Comparison of ENCODE assay signal across 2 cellular contexts in genomic region chr12:64608901-64609542, GRCh38.
TF ChIP-seq lines count a peak whose summit lies in the region.

No MANE protein-coding gene starts in this region.

TF ChIP-seq in SK-N-SH, 30 proteins besides CTCF, POLR2A, EP300 and RAD21 (continued from another document):
- peak; percentile 85 for TF ChIP-seq USF1 (IDR thresholded peaks at IDR 0.05; ENCODE audit: borderline replicate concordance, low read depth)
- TF ChIP-seq MEF2A (IDR thresholded peaks at IDR 0.05; ENCODE audit: borderline replicate concordance, low read depth), result no peak
- TF ChIP-seq JUND (IDR thresholded peaks at IDR 0.05), result 0 out of 2 replicates have a peak, but pooled peaks have one; percentile 25
- TF ChIP-seq IRF3 (IDR thresholded peaks at IDR 0.05; ENCODE audit: low read depth, low read length), result no peak
- no peak for TF ChIP-seq GATA2 (CRISPR knock-in tag; IDR thresholded peaks at IDR 0.05)
- no peak for TF ChIP-seq NRF1 (IDR thresholded peaks at IDR 0.05; ENCODE audit: low read depth, low read length)
- TF ChIP-seq RFX5 (IDR thresholded peaks at IDR 0.05; ENCODE audit: low read length), result no peak
- no peak; the same call in 1 of the 2 replicates for TF ChIP-seq SMC3 (IDR thresholded peaks at IDR 0.05; ENCODE audit: low read depth, low read length)
- 0 out of 2 replicates have a peak, but pooled peaks have one; percentile 30 for TF ChIP-seq SIN3A (IDR thresholded peaks at IDR 0.05; ENCODE audit: borderline replicate concordance, low read depth, low read length)
- no peak for TF ChIP-seq PBX3 (IDR thresholded peaks at IDR 0.05)
- no peak for TF ChIP-seq FOXM1 (IDR thresholded peaks at IDR 0.05; ENCODE audit: low read depth)
- TF ChIP-seq MAX (IDR thresholded peaks at IDR 0.05; ENCODE audit: low read depth), result peak; percentile 38; the same call in 1 of the 2 replicates
- TF ChIP-seq MXI1 (IDR thresholded peaks at IDR 0.05; ENCODE audit: low read depth, low read length), result no peak
- no peak for TF ChIP-seq NFIC (IDR thresholded peaks at IDR 0.05; ENCODE audit: borderline replicate concordance)
- TF ChIP-seq POLR2AphosphoS5 (IDR thresholded peaks at IDR 0.05; ENCODE audit: low read depth, low read length), result peak; percentile 52; the same call in 1 of the 2 replicates
- no peak for TF ChIP-seq FOXJ3 (CRISPR knock-in tag; IDR thresholded peaks at IDR 0.05)

TF ChIP-seq in GM12878, 131 proteins besides CTCF, POLR2A, EP300 and RAD21 (continued from another document):
- TF ChIP-seq ZBTB40 (IDR thresholded peaks at IDR 0.05; ENCODE audit: borderline replicate concordance), result no peak
- no peak for TF ChIP-seq TCF7 (IDR thresholded peaks at IDR 0.05; ENCODE audit: borderline replicate concordance)
- no peak for TF ChIP-seq YBX1 (IDR thresholded peaks at IDR 0.05)
- 0 out of 2 replicates have a peak, but pooled peaks have one; percentile 29 for TF ChIP-seq ATF3 (IDR thresholded peaks at IDR 0.05; ENCODE audit: borderline replicate concordance, extremely low read depth, low read depth, low read length)
- peak; percentile 33; the same call in 1 of the 2 replicates for TF ChIP-seq TARDBP (IDR thresholded peaks at IDR 0.05; ENCODE audit: borderline replicate concordance)
- peak; percentile 40; the same call in 1 of the 2 replicates for TF ChIP-seq MXI1 (IDR thresholded peaks at IDR 0.05; ENCODE audit: low read depth, low read length)
- peak; percentile 84 for TF ChIP-seq YY1 (IDR thresholded peaks at IDR 0.05; ENCODE audit: low read depth, low read length)
- peak; percentile 87 for TF ChIP-seq RAD51 (IDR thresholded peaks at IDR 0.05)
- TF ChIP-seq RB1 (IDR thresholded peaks at IDR 0.05; ENCODE audit: borderline replicate concordance), result peak; percentile 25; the same call in 1 of the 2 replicates
- peak; percentile 32; the same call in 1 of the 2 replicates for TF ChIP-seq BCL11A (IDR thresholded peaks at IDR 0.05; ENCODE audit: low read depth, low read length)
- TF ChIP-seq MLLT1 (IDR thresholded peaks at IDR 0.05), result 0 out of 2 replicates have a peak, but pooled peaks have one; percentile 11
- TF ChIP-seq BACH1 (IDR thresholded peaks at IDR 0.05; ENCODE audit: borderline replicate concordance), result no peak
- no peak for TF ChIP-seq MYC (IDR thresholded peaks at IDR 0.05; ENCODE audit: insufficient read depth, insufficient read length, insufficient replicate concordance, low read length, severe bottlenecking)
- no peak for TF ChIP-seq POLR2AphosphoS5 (IDR thresholded peaks at IDR 0.05; ENCODE audit: low read length)
- TF ChIP-seq FOXM1 (IDR thresholded peaks at IDR 0.05; ENCODE audit: low read depth, low read length), result 0 out of 2 replicates have a peak, but pooled peaks have one; percentile 43
- TF ChIP-seq ATF7 (IDR thresholded peaks at IDR 0.05; ENCODE audit: low read depth), result peak; percentile 40; the same call in 1 of the 2 replicates
- TF ChIP-seq MAX (IDR thresholded peaks at IDR 0.05; ENCODE audit: low read depth, low read length), result no peak
- TF ChIP-seq ZNF217 (IDR thresholded peaks at IDR 0.05), result no peak
- 0 out of 2 replicates have a peak, but pooled peaks have one; percentile 35 for TF ChIP-seq ASH2L (IDR thresholded peaks at IDR 0.05; ENCODE audit: borderline replicate concordance, low read depth)
- TF ChIP-seq HDGF (IDR thresholded peaks at IDR 0.05), result 0 out of 2 replicates have a peak, but pooled peaks have one; percentile 36
- TF ChIP-seq BHLHE40 (IDR thresholded peaks at IDR 0.05; ENCODE audit: borderline replicate concordance in 1 of 2, low read depth in 2 of 2, low read length in 1 of 2), result peak in 1 of 2 experiments; percentile 5; a peak in 1 of 4 replicates
- 0 out of 2 replicates have a peak, but pooled peaks have one; percentile 41 for TF ChIP-seq RELB (IDR thresholded peaks at IDR 0.05; ENCODE audit: low read depth)
- TF ChIP-seq ZNF207 (IDR thresholded peaks at IDR 0.05; ENCODE audit: borderline replicate concordance), result peak; percentile 56; the same call in 1 of the 2 replicates
- TF ChIP-seq USF2 (IDR thresholded peaks at IDR 0.05; ENCODE audit: borderline replicate concordance, low read depth, low read length), result peak; percentile 40; the same call in 1 of the 2 replicates
- TF ChIP-seq NKRF (conservative IDR thresholded peaks at IDR 0.05), result peak; percentile 49; the same call in 1 of the 2 replicates
- TF ChIP-seq TCF12 (IDR thresholded peaks at IDR 0.05; ENCODE audit: low read depth, low read length), result no peak
- TF ChIP-seq IKZF2 (IDR thresholded peaks at IDR 0.05), result peak in 1 of 2 experiments; percentile 14; a peak in 2 of 4 replicates
TF ChIP-seq in GM12878: peak in this region for 20.
